2 cellular contexts compared by ENCODE assay signal in the genomic region with DNA sequence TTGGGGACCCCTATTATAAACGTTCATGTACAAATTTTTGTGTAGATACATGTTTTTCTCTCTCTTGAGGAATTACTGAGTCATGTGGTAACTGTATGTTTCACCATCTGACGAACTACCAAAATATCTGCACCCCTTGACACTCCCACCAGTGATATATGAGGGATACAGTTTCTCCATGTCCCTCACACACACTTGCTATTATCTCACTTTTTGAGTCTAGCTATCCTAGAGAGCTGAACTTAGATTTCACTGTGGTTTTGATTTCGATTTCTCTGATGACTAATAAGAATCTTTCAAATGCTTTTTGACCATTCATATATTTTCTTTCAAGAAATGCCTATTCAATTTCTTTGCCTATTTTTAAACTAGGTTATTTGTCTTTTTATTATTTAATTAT.
TF ChIP-seq lines count a peak whose summit lies in the region.

No MANE protein-coding gene starts in this region.

TF ChIP-seq in IMR-90, 13 proteins besides CTCF, POLR2A, EP300 and RAD21:
- TF ChIP-seq CEBPB (IDR thresholded peaks at IDR 0.05; ENCODE audit: low read depth, low read length) (0 out of 2 replicates have a peak, but pooled peaks have one; percentile 11), BHLHE40 (IDR thresholded peaks at IDR 0.05; ENCODE audit: low read depth, low read length) (no peak)

TF ChIP-seq in SK-N-SH, 30 proteins besides CTCF, POLR2A, EP300 and RAD21:
- TF ChIP-seq, protein P1, sequence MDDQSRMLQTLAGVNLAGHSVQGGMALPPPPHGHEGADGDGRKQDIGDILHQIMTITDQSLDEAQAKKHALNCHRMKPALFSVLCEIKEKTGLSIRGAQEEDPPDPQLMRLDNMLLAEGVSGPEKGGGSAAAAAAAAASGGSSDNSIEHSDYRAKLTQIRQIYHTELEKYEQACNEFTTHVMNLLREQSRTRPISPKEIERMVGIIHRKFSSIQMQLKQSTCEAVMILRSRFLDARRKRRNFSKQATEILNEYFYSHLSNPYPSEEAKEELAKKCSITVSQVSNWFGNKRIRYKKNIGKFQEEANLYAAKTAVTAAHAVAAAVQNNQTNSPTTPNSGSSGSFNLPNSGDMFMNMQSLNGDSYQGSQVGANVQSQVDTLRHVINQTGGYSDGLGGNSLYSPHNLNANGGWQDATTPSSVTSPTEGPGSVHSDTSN (IDR thresholded peaks at IDR 0.05), result no peak
- TF ChIP-seq POLR2AphosphoS5 (IDR thresholded peaks at IDR 0.05; ENCODE audit: low read depth, low read length) (no peak), GABPA (IDR thresholded peaks at IDR 0.05; ENCODE audit: low read depth) (no peak), EZH2phosphoT487 (IDR thresholded peaks at IDR 0.05; ENCODE audit: borderline replicate concordance, low read depth) (no peak)
- TF ChIP-seq, protein P2, sequence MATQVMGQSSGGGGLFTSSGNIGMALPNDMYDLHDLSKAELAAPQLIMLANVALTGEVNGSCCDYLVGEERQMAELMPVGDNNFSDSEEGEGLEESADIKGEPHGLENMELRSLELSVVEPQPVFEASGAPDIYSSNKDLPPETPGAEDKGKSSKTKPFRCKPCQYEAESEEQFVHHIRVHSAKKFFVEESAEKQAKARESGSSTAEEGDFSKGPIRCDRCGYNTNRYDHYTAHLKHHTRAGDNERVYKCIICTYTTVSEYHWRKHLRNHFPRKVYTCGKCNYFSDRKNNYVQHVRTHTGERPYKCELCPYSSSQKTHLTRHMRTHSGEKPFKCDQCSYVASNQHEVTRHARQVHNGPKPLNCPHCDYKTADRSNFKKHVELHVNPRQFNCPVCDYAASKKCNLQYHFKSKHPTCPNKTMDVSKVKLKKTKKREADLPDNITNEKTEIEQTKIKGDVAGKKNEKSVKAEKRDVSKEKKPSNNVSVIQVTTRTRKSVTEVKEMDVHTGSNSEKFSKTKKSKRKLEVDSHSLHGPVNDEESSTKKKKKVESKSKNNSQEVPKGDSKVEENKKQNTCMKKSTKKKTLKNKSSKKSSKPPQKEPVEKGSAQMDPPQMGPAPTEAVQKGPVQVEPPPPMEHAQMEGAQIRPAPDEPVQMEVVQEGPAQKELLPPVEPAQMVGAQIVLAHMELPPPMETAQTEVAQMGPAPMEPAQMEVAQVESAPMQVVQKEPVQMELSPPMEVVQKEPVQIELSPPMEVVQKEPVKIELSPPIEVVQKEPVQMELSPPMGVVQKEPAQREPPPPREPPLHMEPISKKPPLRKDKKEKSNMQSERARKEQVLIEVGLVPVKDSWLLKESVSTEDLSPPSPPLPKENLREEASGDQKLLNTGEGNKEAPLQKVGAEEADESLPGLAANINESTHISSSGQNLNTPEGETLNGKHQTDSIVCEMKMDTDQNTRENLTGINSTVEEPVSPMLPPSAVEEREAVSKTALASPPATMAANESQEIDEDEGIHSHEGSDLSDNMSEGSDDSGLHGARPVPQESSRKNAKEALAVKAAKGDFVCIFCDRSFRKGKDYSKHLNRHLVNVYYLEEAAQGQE (IDR thresholded peaks at IDR 0.05; ENCODE audit: low read depth, low read length), result no peak
- TF ChIP-seq, protein P3, sequence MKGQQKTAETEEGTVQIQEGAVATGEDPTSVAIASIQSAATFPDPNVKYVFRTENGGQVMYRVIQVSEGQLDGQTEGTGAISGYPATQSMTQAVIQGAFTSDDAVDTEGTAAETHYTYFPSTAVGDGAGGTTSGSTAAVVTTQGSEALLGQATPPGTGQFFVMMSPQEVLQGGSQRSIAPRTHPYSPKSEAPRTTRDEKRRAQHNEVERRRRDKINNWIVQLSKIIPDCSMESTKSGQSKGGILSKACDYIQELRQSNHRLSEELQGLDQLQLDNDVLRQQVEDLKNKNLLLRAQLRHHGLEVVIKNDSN (IDR thresholded peaks at IDR 0.05; ENCODE audit: borderline replicate concordance, low read depth), result no peak
TF ChIP-seq in SK-N-SH: peak in this region for 0.
